ENCODE assay signal across 10 cellular contexts in the genomic region with DNA sequence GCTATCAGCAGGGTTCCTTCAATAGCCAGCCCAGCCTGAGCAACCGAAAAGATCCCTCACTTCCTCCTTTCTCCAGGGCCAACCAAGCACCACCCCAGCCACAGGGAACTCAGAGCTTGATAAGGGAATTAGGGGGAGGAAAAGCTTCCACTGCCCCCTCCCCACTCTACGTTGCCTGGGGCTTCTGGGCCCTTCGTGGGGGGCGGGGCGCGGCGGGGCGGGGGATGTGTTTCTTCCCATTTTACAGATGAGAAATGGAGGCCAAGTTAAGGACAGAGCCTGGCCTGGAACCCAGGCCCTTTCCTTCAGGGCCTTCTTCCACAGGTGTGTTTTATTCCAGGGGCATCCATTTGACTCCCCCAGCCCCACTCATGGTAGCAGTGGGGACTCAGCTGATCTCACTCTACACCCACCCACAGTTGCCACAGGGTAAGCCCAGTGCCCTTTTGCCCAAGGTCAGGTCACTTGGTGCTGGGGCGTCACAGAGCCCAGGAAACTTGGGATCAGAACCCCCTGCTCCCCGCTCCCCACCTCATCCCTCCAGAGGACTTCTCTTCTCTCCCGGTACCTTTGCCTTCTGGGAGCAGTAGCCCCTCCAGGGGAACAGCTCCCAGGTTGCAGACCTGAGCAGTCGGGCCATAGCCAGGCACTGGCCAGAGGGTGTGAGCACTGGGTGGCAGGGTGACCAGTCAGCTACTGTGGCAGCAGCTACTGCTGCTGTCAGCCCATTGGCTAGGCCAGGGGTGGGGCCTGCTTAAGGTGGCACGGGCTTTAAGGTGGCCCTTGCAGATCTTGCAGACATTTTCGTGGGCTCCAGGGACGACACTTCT. TPM values are rescaled to one million over a fixed set of nuclear protein-coding genes. Genes with fewer than 3 reads are reported as not detected.
A peak's percentile ranks its signal among the peaks of the same experiment; 100 is the strongest.
DNase-seq lines count a peak whose midpoint lies in the region; ATAC-seq and TF ChIP-seq lines count a peak whose summit lies in the region.
"Had no signal": no experiment of that assay in that cellular context is flagged by ENCODE, and none has a peak within 500 bp of the region (broad histone marks: within the 10 kb centered on the region; RNA-seq: fewer than 3 reads in every experiment).

A gene (minus strand): TSS at position 700 of the 830 bp plus-strand sequence. CDS start 60 bp downstream, at position 640.

- H2AFZ ChIP-seq in PC-3 (ENCODE audit: low read length) = peak within 1 kb of the TSS; percentile 74

- CTCF ChIA-PET in PC-3 (lab: Charles Lee) (no interaction called here), GM10248 (lab: Yijun Ruan, JAX) (interaction anchor here (1.3 kb wide), 1 partner anchor 118 kb away, joined by 5 read pairs; a partner anchor contains a TSS)

- H3K4me3 ChIP-seq in PC-3 (ENCODE audit: low read length) (peak within 1 kb of the TSS; percentile 61), coronary artery (peak within 1 kb of the TSS; percentile 77), stomach (peak within 1 kb of the TSS; percentile 54 to 60 (median 56))
- H3K4me3 ChIP-seq: BLaER1 treated with 17β-estradiol and CSF1 and Interleukin-3, amounts not matched to agents 10 nM and 100 nM had no signal

- no peaks in the 10 kb centered on the region for H4K20me1 ChIP-seq in PC-3 (ENCODE audit: low read length)

- TSS peak; percentile 28 for BruUV-seq in PC-3 (replicated peaks; lab: Mats Ljungman, UMichigan)

- no peak within 1 kb of the TSS for H3K9ac ChIP-seq in PC-3 (ENCODE audit: low read length)
- H3K9ac ChIP-seq: BLaER1 treated with 17β-estradiol and CSF1 and Interleukin-3, amounts not matched to agents 10 nM and 100 nM had no signal

- no peaks in the 10 kb centered on the region for H3K79me2 ChIP-seq in PC-3 (ENCODE audit: low read length)

- peak in 1 of 4 donors; percentile 91 for TF ChIP-seq POLR2A in stomach (IDR thresholded peaks at IDR 0.05)

- no peaks in the 10 kb centered on the region for H3K27me3 ChIP-seq in PC-3 (ENCODE audit: low read length)
- no peaks in the 10 kb centered on the region for H3K27me3 ChIP-seq in layer of hippocampus (ENCODE audit: control insufficient read depth, insufficient read depth, low read length)
- no peaks in the 10 kb centered on the region for H3K27me3 ChIP-seq in stomach

- H3K27ac ChIP-seq in PC-3 (ENCODE audit: low read length) (no peak within 1 kb of the TSS), coronary artery (peak within 1 kb of the TSS; percentile 8 to 69), layer of hippocampus (ENCODE audit: low read depth, low read length) (peak within 1 kb of the TSS; percentile 81), stomach (peak within 1 kb of the TSS; percentile 80 to 86 (median 81))
- H3K27ac ChIP-seq: BLaER1 treated with 17β-estradiol and CSF1 and Interleukin-3, amounts not matched to agents 10 nM and 100 nM; VCaP had no signal

- DNase-seq in NCI-H1436 (lab: John Stamatoyannopoulos, UW) (peak; percentile 15), NCI-H1436 treated with DMSO at 0.1 percent for 48 hours (lab: John Stamatoyannopoulos, UW) (no peak), PC-3 (peak; percentile 75), coronary artery (ENCODE audit: low spot score) (peak; percentile 90), stomach (peak; percentile 94), GM10248 (ENCODE audit: extremely low spot score) (no peak)

- H3K9me3 ChIP-seq in PC-3 (ENCODE audit: low read length) (no peaks in the 10 kb centered on the region), stomach (peaks cover 0 to 6% (median 3%) of the 10 kb centered on the region in 4 donors)

- intact Hi-C loops in PC-3 (cut with micrococcal nuclease) (loop anchor here (2.0 kb wide), 1 partner anchor 33 kb away; a partner anchor contains a TSS), stomach (cut with DNase I; ENCODE audit: low total_unique reads) (no loop called here)

- H3F3A ChIP-seq in PC-3 (ENCODE audit: low read length, unreplicated experiment) = no peaks in the 10 kb centered on the region

- H3K9me2 ChIP-seq in PC-3 (replicated peaks; ENCODE audit: low read length) = no peaks in the 10 kb centered on the region

- H3K4me1 ChIP-seq in PC-3 (ENCODE audit: insufficient read depth, low read length) = peaks cover 7% of the 10 kb centered on the region
- H3K4me1 ChIP-seq in stomach = peaks cover 15 to 52% (median 39%) of the 10 kb centered on the region in 4 donors

- ATAC-seq in PC-3 (peak; percentile 100), GM19023 (IDR thresholded peaks at IDR 0.05; ENCODE audit: unreplicated experiment) (no peak)

- POLR2A ChIA-PET in PC-3 (lab: Charles Lee; ENCODE audit: unreplicated experiment) = interaction anchor here (0.5 kb wide), 1 partner anchor 14 kb away, joined by 12 read pairs; no protein-coding TSS in a partner anchor
- POLR2A ChIA-PET in GM10248 (lab: Yijun Ruan, JAX) = no interaction called here

- TF ChIP-seq CTCF in PC-3 (conservative IDR thresholded peaks at IDR 0.05; ENCODE audit: low read depth, low read length) (no peak), coronary artery (IDR thresholded peaks at IDR 0.05) (no peak), stomach (IDR thresholded peaks at IDR 0.05) (no peak), GM10248 (IDR thresholded peaks at IDR 0.05; ENCODE audit: control extremely low read depth, extremely low read depth, low read depth, missing control alignments) (no peak)

- TF ChIP-seq EP300 in stomach (IDR thresholded peaks at IDR 0.05) = no peak

- H3K36me3 ChIP-seq in PC-3 (ENCODE audit: low read depth, low read length) = no peaks in the 10 kb centered on the region
- H3K36me3 ChIP-seq in stomach = peaks cover 0 to 22% (median 13%) of the 10 kb centered on the region in 4 donors
- H3K36me3 ChIP-seq: BLaER1 treated with 17β-estradiol and CSF1 and Interleukin-3, amounts not matched to agents 10 nM and 100 nM had no signal

- H3K4me2 ChIP-seq in PC-3 (ENCODE audit: low read length) = peak within 1 kb of the TSS; percentile 83

- WGBS in stomach, 5 donors = 28 to 46% (median 35%) methylated on average over 15 of the region's 15 CpGs

RNA-seq across cellular contexts. Expression of the gene that starts here (rescaled TPM):
- total RNA-seq in PC-3 (2014; rRNA removed) (3.1 and 3.7 TPM in 2 replicates), stomach (100 to 1,000 TPM in 1 of 5 donors, 10 to 100 TPM in 3, 1 to 10 TPM in 1; 5.0 to 110 (median 27.2) TPM)
- 10 to 100 TPM; 13.0 to 34.2 (median 21.0) TPM for polyA plus RNA-seq in stomach

Comparison
In these comparisons a context has a peak if more than half of its experiments do, and no peak if none do; other contexts are left out.
1. DNase-seq: peak in NCI-H1436 (single experiment), PC-3 (single experiment), coronary artery (single experiment) and stomach (single experiment); none in NCI-H1436 treated with DMSO at 0.1 percent for 48 hours (single experiment) and GM10248 (single experiment).
2. Peak in every context shown above with its lines, with median percentiles within 50 percentile points of each other: H3K4me3 ChIP-seq.